ENCODE assay signal across 1 cellular context in genomic region chr19:39497850-39498261, GRCh38.
TF ChIP-seq lines count a peak whose summit lies in the region.

No MANE protein-coding gene starts in this region.

TF ChIP-seq in K562, 482 proteins besides CTCF, POLR2A, EP300 and RAD21 (continued from another document):
- TF ChIP-seq IRF9 (tag; IDR thresholded peaks at IDR 0.05): no peak
- peak; percentile 30; the same call in 1 of the 2 replicates for TF ChIP-seq STAG1 (CRISPR knock-in tag; IDR thresholded peaks at IDR 0.05; ENCODE audit: borderline replicate concordance)
- TF ChIP-seq, protein P1, sequence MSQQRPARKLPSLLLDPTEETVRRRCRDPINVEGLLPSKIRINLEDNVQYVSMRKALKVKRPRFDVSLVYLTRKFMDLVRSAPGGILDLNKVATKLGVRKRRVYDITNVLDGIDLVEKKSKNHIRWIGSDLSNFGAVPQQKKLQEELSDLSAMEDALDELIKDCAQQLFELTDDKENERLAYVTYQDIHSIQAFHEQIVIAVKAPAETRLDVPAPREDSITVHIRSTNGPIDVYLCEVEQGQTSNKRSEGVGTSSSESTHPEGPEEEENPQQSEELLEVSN (IDR thresholded peaks at IDR 0.05; ENCODE audit: borderline replicate concordance in 1 of 2, extremely low read depth in 1 of 2, insufficient read depth in 1 of 2, insufficient read length in 1 of 2, low read depth in 1 of 2, low read length in 1 of 2, poor library complexity in 1 of 2, severe bottlenecking in 1 of 2): peak; percentile 64 to 87
- no peak for TF ChIP-seq ZNF436 (CRISPR knock-in tag; IDR thresholded peaks at IDR 0.05)
- peak; percentile 81 for TF ChIP-seq CXXC5 (CRISPR knock-in tag; IDR thresholded peaks at IDR 0.05)
- TF ChIP-seq TOE1 (IDR thresholded peaks at IDR 0.05; ENCODE audit: borderline replicate concordance): 0 out of 2 replicates have a peak, but pooled peaks have one; percentile 14
- TF ChIP-seq TOE1 (CRISPR knock-in tag; IDR thresholded peaks at IDR 0.05; ENCODE audit: borderline replicate concordance, low read depth): no peak
